8 cellular contexts compared by ENCODE assay signal in genomic region chr19:36572593-36573019, GRCh38. TPM values are rescaled to one million over a fixed set of nuclear protein-coding genes. Genes with fewer than 3 reads are reported as not detected.
DNase-seq lines count a peak whose midpoint lies in the region; ATAC-seq, FAIRE-seq and TF ChIP-seq lines count a peak whose summit lies in the region.

No MANE protein-coding gene starts in this region.

- peaks cover 34 to 74% of the 10 kb centered on the region in 2 donors for H3K36me3 Mint-ChIP-seq in activated T-cell treated with anti-CD3 and anti-CD28 coated beads, Interleukin-2, amount 50 U/mL, for 72 hours (ENCODE audit: insufficient read depth in 2 of 2)
- peaks cover 43% of the 10 kb centered on the region for H3K36me3 Mint-ChIP-seq in memory B cell
- H3K36me3 Mint-ChIP-seq in type B pancreatic cell, result peaks cover 60% of the 10 kb centered on the region

- no peaks in the 10 kb centered on the region for H3K9me1 ChIP-seq in K562 (ENCODE audit: control insufficient read depth, insufficient read depth, low read length)

- POLR2A ChIA-PET in K562 (lab: Yijun Ruan, JAX), result interaction anchor here (0.6 to 1.4 kb wide), 8 partner anchors 9 to 171 kb away, joined by 3 to 8 read pairs (median 3); no protein-coding TSS in a partner anchor

- peak overlapping the region; percentile 79 for H3K27ac Mint-ChIP-seq in activated T-cell treated with anti-CD3 and anti-CD28 coated beads, Interleukin-2, amount 50 U/mL, for 72 hours
- H3K27ac Mint-ChIP-seq in memory B cell, result peak overlapping the region; percentile 98
- H3K27ac Mint-ChIP-seq in type B pancreatic cell, result peak overlapping the region; percentile 99

- H3K36me3 ChIP-seq in K562 (ENCODE audit: control insufficient read depth, insufficient read depth, low read length), result peaks cover 49% of the 10 kb centered on the region

- 2% methylated on average over 11 of the region's 11 CpGs for WGBS in K562 (ENCODE audit: insufficient coverage, low coverage, missing lambda C conversion rate)

- H3K4me3 ChIP-seq in K562, result peak overlapping the region; percentile 91

- TF ChIP-seq RAD21 in K562 (CRISPR knock-in tag; conservative IDR thresholded peaks at IDR 0.05 in 1 of 2, IDR thresholded peaks at IDR 0.05 in 1 of 2), result no peak

- H3K27me3 ChIP-seq in K562 (ENCODE audit: control insufficient read depth in 2 of 2, insufficient read depth in 2 of 2, low read length in 2 of 2), result no peaks in the 10 kb centered on the region

- H2AFZ ChIP-seq in K562 (ENCODE audit: low read depth, low read length), result peak overlapping the region; percentile 96

- no peak for FAIRE-seq in K562 (lab: Jason Lieb, UNC)

- no peak for DNase-seq in activated T-cell treated with anti-CD3 and anti-CD28 coated beads, Interleukin-2, amount 50 U/mL, for 72 hours
- no peak for DNase-seq in activated T-cell treated with anti-CD3 and anti-CD28 coated beads, Interleukin-2, amount 50 U/mL, for 1 hour
- no peak for DNase-seq in K562 (ENCODE audit: extremely low read depth in 1 of 4, low spot score in 3 of 4)
- no peak for DNase-seq in memory B cell (ENCODE audit: low spot score in 2 of 2)
- DNase-seq in type B pancreatic cell (ENCODE audit: extremely low spot score, unreplicated experiment), result no peak
- DNase-seq in NCI-H1417 treated with DMSO at 0.1 percent for 48 hours (lab: John Stamatoyannopoulos, UW), result no peak
- no peak for DNase-seq in cerebellum (ENCODE audit: low spot score)
- no peak for DNase-seq in T-helper 9 cell

- peaks cover 29% of the 10 kb centered on the region for H3K4me1 Mint-ChIP-seq in activated T-cell treated with anti-CD3 and anti-CD28 coated beads, Interleukin-2, amount 50 U/mL, for 72 hours (ENCODE audit: low read depth)
- H3K4me1 Mint-ChIP-seq in memory B cell (peaks cover 24% of the 10 kb centered on the region), type B pancreatic cell (ENCODE audit: unreplicated experiment) (peaks cover 17% of the 10 kb centered on the region)

- CTCF ChIA-PET in K562 (lab: Yijun Ruan, JAX; ENCODE audit: low intra/inter-chr PET ratio), result no interaction called here

- H3K9ac ChIP-seq in K562 (ENCODE audit: insufficient read depth in 1 of 2, low read depth in 2 of 2, low read length in 2 of 2), result peak overlapping the region; percentile 92 to 93

- peaks cover 6 to 11% of the 10 kb centered on the region in 2 donors for H3K9me3 Mint-ChIP-seq in activated T-cell treated with anti-CD3 and anti-CD28 coated beads, Interleukin-2, amount 50 U/mL, for 72 hours
- H3K9me3 Mint-ChIP-seq in memory B cell (peaks cover 2% of the 10 kb centered on the region), type B pancreatic cell (peaks cover 8% of the 10 kb centered on the region)

- peak overlapping the region; percentile 96 for H3K27ac ChIP-seq in K562 (ENCODE audit: extremely low read depth, low read depth, low read length)

- TF ChIP-seq CTCF in K562 (IDR thresholded peaks at IDR 0.05 in 2 of 3, conservative IDR thresholded peaks at IDR 0.05 in 1 of 3; ENCODE audit: insufficient read depth in 2 of 3, low read depth in 1 of 3, low read length in 3 of 3) (no peak), type B pancreatic cell (conservative IDR thresholded peaks at IDR 0.05) (no peak)

- peaks cover 0 to 9% of the 10 kb centered on the region in 2 experiments; a peak in 2 of 5 replicates for H3K4me1 ChIP-seq in K562 (replicated peaks in 1 of 2; ENCODE audit: control insufficient read depth in 2 of 2, insufficient read depth in 2 of 2, low read length in 2 of 2)

- in situ Hi-C loops in K562 (cut with MboI), result no loop called here

- peak overlapping the region; percentile 75 for H3K4me2 ChIP-seq in K562 (ENCODE audit: insufficient read depth, low read length)

- peaks cover 55% of the 10 kb centered on the region for H3K79me2 ChIP-seq in K562 (ENCODE audit: control insufficient read depth, insufficient read depth, low read length)

- peak overlapping the region; percentile 88 to 100 for H3K4me3 Mint-ChIP-seq in activated T-cell treated with anti-CD3 and anti-CD28 coated beads, Interleukin-2, amount 50 U/mL, for 72 hours
- H3K4me3 Mint-ChIP-seq in memory B cell (peak overlapping the region; percentile 92), type B pancreatic cell (peak overlapping the region; percentile 99)

- no peak for TF ChIP-seq POLR2A in K562 (conservative IDR thresholded peaks at IDR 0.05)

- no peaks in the 10 kb centered on the region for H4K20me1 ChIP-seq in K562 (replicated peaks; ENCODE audit: control insufficient read depth, insufficient read depth, low read length)

- BruUV-seq in K562 (replicated peaks; lab: Mats Ljungman, UMichigan), result TSS peak; percentile 71

- H3K9me3 ChIP-seq in K562 (replicated peaks; ENCODE audit: control insufficient read depth, insufficient read depth, low read depth, low read length), result no peaks in the 10 kb centered on the region; the same call in 1 of the 2 replicates

- no peaks in the 10 kb centered on the region for H3K27me3 Mint-ChIP-seq in activated T-cell treated with anti-CD3 and anti-CD28 coated beads, Interleukin-2, amount 50 U/mL, for 72 hours (ENCODE audit: low read depth)
- H3K27me3 Mint-ChIP-seq in memory B cell (no peaks in the 10 kb centered on the region), type B pancreatic cell (no peaks in the 10 kb centered on the region)

- TF ChIP-seq EP300 in K562 (IDR thresholded peaks at IDR 0.05; ENCODE audit: low read length), result no peak

- intact Hi-C loops in K562 (cut with micrococcal nuclease), result loop anchor here (1.0 kb wide), 1 partner anchor 44 kb away; the partner anchor contains the start of gene ZNF260

- ATAC-seq in activated T-cell treated with anti-CD3 and anti-CD28 coated beads, Interleukin-2, amount 50 U/mL, for 72 hours (replicated peaks in 1 of 2), result no peak
- ATAC-seq in K562 (no peak), memory B cell (ENCODE audit: low read depth) (no peak)

RNA-seq across cellular contexts. Expression of gene ZNF529, which starts 0.5 kb away (rescaled TPM):
- total RNA-seq in activated T-cell treated with anti-CD3 and anti-CD28 coated beads, Interleukin-2, amount 50 U/mL, for 72 hours, result 10 to 100 TPM; 24.9 to 28.7 TPM
- total RNA-seq in K562 (2011; cell fraction: chromatin; rRNA removed; ENCODE audit: low replicate concordance), result 12.8 and 40.0 TPM in 2 replicates
- total RNA-seq in K562 (2011; cell fraction: nucleolus; rRNA removed), result 7.8 and 12.1 TPM in 2 replicates
- 24.3 and 35.0 TPM in 2 replicates for total RNA-seq in K562 (2011; cell fraction: nucleoplasm; rRNA removed)
- 4.1 and 5.4 TPM in 2 replicates for total RNA-seq in K562 (2014; rRNA removed)
- 7.9 and 10.5 TPM in 2 replicates for total RNA-seq in K562 (2014; rRNA removed; fragmentation: Illumina TruSeq; extraction: Trizol)
- total RNA-seq in K562 (2015; rRNA removed; fragmentation: Illumina TruSeq; extraction: Trizol), result 4.8 and 5.0 TPM in 2 replicates
- total RNA-seq in K562 (2021), result 6.2 and 10.4 TPM in 2 replicates
- polyA plus RNA-seq in K562 (2011; rRNA removed), result 12.6 and 13.6 TPM in 2 replicates
- 4.2 and 8.5 TPM in 2 replicates for polyA plus RNA-seq in K562 (2011; cell fraction: cytosol; rRNA removed)
- 19.6 and 20.1 TPM in 2 replicates for polyA plus RNA-seq in K562 (2011; cell fraction: nucleus; rRNA removed)
- polyA plus RNA-seq in K562 (2012), result 3.9 and 7.0 TPM in 2 replicates
- 6.5 and 6.7 TPM in 2 replicates for polyA plus RNA-seq in K562 (2014; fragmentation: Illumina TruSeq; extraction: Trizol)
- polyA plus RNA-seq in K562 (2014; fragmentation: Nextera tagmentation; extraction: Ambion mirVana), result 1 to 10 TPM; 2.4 to 3.2 TPM
- polyA plus RNA-seq in K562 (2014; rRNA removed), result 6.3 and 6.9 TPM in 2 replicates
- 16.7 and 21.4 TPM in 2 replicates for polyA minus RNA-seq in K562 (2011; rRNA and poly(A)+ RNA removed)
- polyA minus RNA-seq in K562 (2011; cell fraction: cytosol; rRNA and poly(A)+ RNA removed), result 6.1 and 6.5 TPM in 2 replicates
- polyA minus RNA-seq in K562 (2011; cell fraction: nucleus; rRNA and poly(A)+ RNA removed), result 6.6 and 8.7 TPM in 2 replicates
- 19.3 and 23.9 TPM in 2 replicates for total RNA-seq in type B pancreatic cell (ENCODE audit: low replicate concordance)
- total RNA-seq in cerebellum, result 41.0 TPM

RNA-seq across cellular contexts. Expression of gene ZNF382, which starts 32.5 kb away (rescaled TPM):
- 10 to 100 TPM; 23.1 to 25.0 TPM for total RNA-seq in activated T-cell treated with anti-CD3 and anti-CD28 coated beads, Interleukin-2, amount 50 U/mL, for 72 hours
- total RNA-seq in K562 (2011; cell fraction: chromatin; rRNA removed; ENCODE audit: low replicate concordance), result 0.76 and 0.93 TPM in 2 replicates
- 0.53 and 0.67 TPM in 2 replicates for total RNA-seq in K562 (2011; cell fraction: nucleolus; rRNA removed)
- total RNA-seq in K562 (2011; cell fraction: nucleoplasm; rRNA removed), result 0.88 and 1.1 TPM in 2 replicates
- total RNA-seq in K562 (2014; rRNA removed) (0.27 TPM in 1 of 2 replicates, not detected in the other), K562 (2014; rRNA removed; fragmentation: Illumina TruSeq; extraction: Trizol) (0.06 and 0.22 TPM in 2 replicates), K562 (2015; rRNA removed; fragmentation: Illumina TruSeq; extraction: Trizol) (0.08 TPM in 1 of 2 replicates, not detected in the other), K562 (2021) (0.18 TPM in 1 of 2 replicates, not detected in the other), type B pancreatic cell (ENCODE audit: low replicate concordance) (9.5 and 17.5 TPM in 2 replicates), cerebellum (87.1 TPM)
- polyA plus RNA-seq in K562 (2011; rRNA removed) (0.10 and 0.14 TPM in 2 replicates), K562 (2014; fragmentation: Illumina TruSeq; extraction: Trizol) (not detected in 2 replicates), K562 (2014; fragmentation: Nextera tagmentation; extraction: Ambion mirVana) (under 1 TPM in 1 of 2 experiments, not detected in 1; 0.04 TPM), K562 (2014; rRNA removed) (0.96 TPM in 1 of 2 replicates, not detected in the other)
- polyA plus RNA-seq in K562 (2011; cell fraction: cytosol; rRNA removed), result 0.15 TPM in 1 of 2 replicates, not detected in the other
- 0.20 and 0.31 TPM in 2 replicates for polyA plus RNA-seq in K562 (2011; cell fraction: nucleus; rRNA removed)
- 0.22 TPM in 1 of 2 replicates, not detected in the other for polyA plus RNA-seq in K562 (2012)
- polyA minus RNA-seq in K562 (2011; rRNA and poly(A)+ RNA removed), result 0.49 and 0.57 TPM in 2 replicates
- polyA minus RNA-seq in K562 (2011; cell fraction: cytosol; rRNA and poly(A)+ RNA removed), result not detected in 2 replicates
- polyA minus RNA-seq in K562 (2011; cell fraction: nucleus; rRNA and poly(A)+ RNA removed), result 0.13 and 0.67 TPM in 2 replicates

RNA-seq across cellular contexts. Expression of gene ZNF260, which starts 44.5 kb away (rescaled TPM):
- total RNA-seq in activated T-cell treated with anti-CD3 and anti-CD28 coated beads, Interleukin-2, amount 50 U/mL, for 72 hours, result 10 to 100 TPM; 10.1 to 12.2 TPM
- 15.5 and 29.5 TPM in 2 replicates for total RNA-seq in K562 (2011; cell fraction: chromatin; rRNA removed; ENCODE audit: low replicate concordance)
- 16.2 and 16.3 TPM in 2 replicates for total RNA-seq in K562 (2011; cell fraction: nucleolus; rRNA removed)
- 16.2 and 28.6 TPM in 2 replicates for total RNA-seq in K562 (2011; cell fraction: nucleoplasm; rRNA removed)
- 4.4 and 4.8 TPM in 2 replicates for total RNA-seq in K562 (2014; rRNA removed)
- 14.9 and 17.1 TPM in 2 replicates for total RNA-seq in K562 (2014; rRNA removed; fragmentation: Illumina TruSeq; extraction: Trizol)
- 15.5 and 16.6 TPM in 2 replicates for total RNA-seq in K562 (2015; rRNA removed; fragmentation: Illumina TruSeq; extraction: Trizol)
- 5.8 and 7.3 TPM in 2 replicates for total RNA-seq in K562 (2021)
- polyA plus RNA-seq in K562 (2011; rRNA removed), result 10.2 and 10.6 TPM in 2 replicates
- 1.8 and 3.4 TPM in 2 replicates for polyA plus RNA-seq in K562 (2011; cell fraction: cytosol; rRNA removed)
- 2.0 and 4.6 TPM in 2 replicates for polyA plus RNA-seq in K562 (2011; cell fraction: nucleus; rRNA removed)
- 3.4 and 6.8 TPM in 2 replicates for polyA plus RNA-seq in K562 (2012)
- polyA plus RNA-seq in K562 (2014; fragmentation: Illumina TruSeq; extraction: Trizol), result 6.8 and 8.5 TPM in 2 replicates
- 1 to 10 TPM; 2.6 to 3.7 TPM for polyA plus RNA-seq in K562 (2014; fragmentation: Nextera tagmentation; extraction: Ambion mirVana)
- polyA plus RNA-seq in K562 (2014; rRNA removed), result 5.2 TPM in 2 replicates
- 15.9 and 20.0 TPM in 2 replicates for polyA minus RNA-seq in K562 (2011; rRNA and poly(A)+ RNA removed)
- polyA minus RNA-seq in K562 (2011; cell fraction: cytosol; rRNA and poly(A)+ RNA removed), result 5.2 and 11.9 TPM in 2 replicates
- polyA minus RNA-seq in K562 (2011; cell fraction: nucleus; rRNA and poly(A)+ RNA removed), result 12.8 and 14.9 TPM in 2 replicates
- total RNA-seq in type B pancreatic cell (ENCODE audit: low replicate concordance), result 27.8 and 35.7 TPM in 2 replicates
- 53.4 TPM for total RNA-seq in cerebellum
